Comparison of ENCODE assay signal across 15 cellular contexts in genomic region chr15:101672298-101672697, GRCh38.
"Had no signal": no experiment of that assay in that cellular context is flagged by ENCODE, and none has a peak within 500 bp of the region (broad histone marks: within the 10 kb centered on the region; RNA-seq: fewer than 3 reads in every experiment).

No MANE protein-coding gene starts in this region.

- H3K4me3 Mint-ChIP-seq: activated T-cell treated with anti-CD3 and anti-CD28 coated beads, Interleukin-2, amount 50 U/mL, for 4 hours; immature natural killer cell; natural killer cell treated with Interleukin-12 subunit alpha and Interleukin-12 subunit beta and Interleukin-15 and Interleukin-18, amount 100 ng/mL, for 72 hours; stimulated activated effector memory CD8-positive, alpha-beta T cell treated with anti-CD3 and anti-CD28 coated beads, Interleukin-12 subunit alpha, Interleukin-12 subunit beta, amount 100 ng/mL, for 72 hours had no signal

- H3K4me1 Mint-ChIP-seq: immature natural killer cell had no signal

- H3K4me1 ChIP-seq: adrenal gland, right lobe of liver had no signal

- DNase-seq: activated CD4-positive, alpha-beta T cell treated with anti-CD3 and anti-CD28 coated beads, Interleukin-2, amount 50 U/mL, for 4 hours; activated naive CD4-positive, alpha-beta T cell; activated T-cell treated with anti-CD3 and anti-CD28 coated beads, Interleukin-2, amount 50 U/mL, for 4 hours; adrenal gland; central memory CD4-positive, alpha-beta T cell; effector memory CD4-positive, alpha-beta T cell; hippocampal formation; immature natural killer cell; occipital lobe; right lobe of liver had no signal

- H3K9me3 Mint-ChIP-seq: activated T-cell treated with anti-CD3 and anti-CD28 coated beads, Interleukin-2, amount 50 U/mL, for 4 hours; immature natural killer cell; natural killer cell treated with Interleukin-12 subunit alpha and Interleukin-12 subunit beta and Interleukin-15 and Interleukin-18, amount 100 ng/mL, for 72 hours; stimulated activated effector memory CD8-positive, alpha-beta T cell treated with anti-CD3 and anti-CD28 coated beads, Interleukin-12 subunit alpha, Interleukin-12 subunit beta, amount 100 ng/mL, for 72 hours had no signal

- ATAC-seq: activated T-cell treated with anti-CD3 and anti-CD28 coated beads, Interleukin-2, amount 50 U/mL, for 4 hours; natural killer cell treated with Interleukin-12 subunit alpha and Interleukin-12 subunit beta and Interleukin-15 and Interleukin-18, amount 100 ng/mL, for 72 hours; right lobe of liver; stimulated activated effector memory CD8-positive, alpha-beta T cell treated with anti-CD3 and anti-CD28 coated beads, Interleukin-12 subunit alpha, Interleukin-12 subunit beta, amount 100 ng/mL, for 72 hours had no signal

- H3K4me3 ChIP-seq: adrenal gland, right lobe of liver, tibial nerve had no signal

- H3K27me3 ChIP-seq: adrenal gland, right lobe of liver, tibial nerve had no signal

- H3K9me3 ChIP-seq: adrenal gland, right lobe of liver had no signal

- H3K27me3 Mint-ChIP-seq: natural killer cell treated with Interleukin-12 subunit alpha and Interleukin-12 subunit beta and Interleukin-15 and Interleukin-18, amount 100 ng/mL, for 72 hours; progenitor cell of endocrine pancreas had no signal

- H3K27ac Mint-ChIP-seq: immature natural killer cell; natural killer cell treated with Interleukin-12 subunit alpha and Interleukin-12 subunit beta and Interleukin-15 and Interleukin-18, amount 100 ng/mL, for 72 hours; progenitor cell of endocrine pancreas; stimulated activated effector memory CD8-positive, alpha-beta T cell treated with anti-CD3 and anti-CD28 coated beads, Interleukin-12 subunit alpha, Interleukin-12 subunit beta, amount 100 ng/mL, for 72 hours had no signal

- H3K27ac ChIP-seq: adrenal gland, epithelial cell of prostate, right lobe of liver, tibial nerve had no signal
